ENCODE assay signal across 17 cellular contexts in genomic region chr9:124673063-124673462, GRCh38.
"Had no signal": no experiment of that assay in that cellular context is flagged by ENCODE, and none has a peak within 500 bp of the region (broad histone marks: within the 10 kb centered on the region; RNA-seq: fewer than 3 reads in every experiment).

No MANE protein-coding gene starts in this region.

- H3K27me3 Mint-ChIP-seq: brain; dendritic cell treated with granulocyte-macrophage colony-stimulating factor and Interleukin-4, amounts not matched to agents 40 ng/mL and 50 ng/mL, for 4 days; progenitor cell of endocrine pancreas; stimulated activated naive B cell treated with anti-CD40 and anti-IgM and Interleukin-4, amounts not matched to agents 10 μg/mL and 1 μg/mL and 100 μg/mL, for 72 hours had no signal

- H3K4me3 Mint-ChIP-seq: brain; dendritic cell treated with granulocyte-macrophage colony-stimulating factor and Interleukin-4, amounts not matched to agents 40 ng/mL and 50 ng/mL, for 4 days; nephron; stimulated activated naive B cell treated with anti-CD40 and anti-IgM and Interleukin-4, amounts not matched to agents 10 μg/mL and 1 μg/mL and 100 μg/mL, for 72 hours had no signal

- ATAC-seq: right lobe of liver; stimulated activated naive B cell treated with anti-CD40 and anti-IgM and Interleukin-4, amounts not matched to agents 10 μg/mL and 1 μg/mL and 100 μg/mL, for 72 hours had no signal

- DNase-seq: activated CD4-positive, CD25-positive, alpha-beta regulatory T cell treated with anti-CD3 and anti-CD28 coated beads, Interleukin-2, amount 50 U/mL, for 72 hours; activated CD8-positive, alpha-beta memory T cell treated with anti-CD3 and anti-CD28 coated beads for 24 hours; activated naive CD4-positive, alpha-beta T cell treated with anti-CD3 and anti-CD28 coated beads, Interleukin-2, amount 50 U/mL, for 16 hours; amygdala; hippocampal formation; mammary epithelial cell; occipital lobe; right lobe of liver; spleen; stimulated activated CD4-positive, alpha-beta T cell treated with anti-CD3 and anti-CD28 coated beads, Interleukin-1b, Interleukin-23, amount 100 ng/mL, for 48 hours; stimulated activated naive B cell treated with anti-CD40 and anti-IgM and Interleukin-4, amounts not matched to agents 10 μg/mL and 1 μg/mL and 100 μg/mL, for 72 hours; substantia nigra; transverse colon had no signal

- H3K4me1 Mint-ChIP-seq: stimulated activated naive B cell treated with anti-CD40 and anti-IgM and Interleukin-4, amounts not matched to agents 10 μg/mL and 1 μg/mL and 100 μg/mL, for 72 hours had no signal

- H3K36me3 Mint-ChIP-seq: stimulated activated naive B cell treated with anti-CD40 and anti-IgM and Interleukin-4, amounts not matched to agents 10 μg/mL and 1 μg/mL and 100 μg/mL, for 72 hours had no signal

- H3K9me3 Mint-ChIP-seq: brain; dendritic cell treated with granulocyte-macrophage colony-stimulating factor and Interleukin-4, amounts not matched to agents 40 ng/mL and 50 ng/mL, for 4 days; nephron had no signal

- H3K27ac Mint-ChIP-seq: brain; dendritic cell treated with granulocyte-macrophage colony-stimulating factor and Interleukin-4, amounts not matched to agents 40 ng/mL and 50 ng/mL, for 4 days; nephron; progenitor cell of endocrine pancreas; stimulated activated naive B cell treated with anti-CD40 and anti-IgM and Interleukin-4, amounts not matched to agents 10 μg/mL and 1 μg/mL and 100 μg/mL, for 72 hours had no signal
